In genomic region chr9:84139296-84140100, GRCh38 we compare ENCODE assay signal across 8 cellular contexts.
DNase-seq lines count a peak whose midpoint lies in the region; ATAC-seq and TF ChIP-seq lines count a peak whose summit lies in the region.

No MANE protein-coding gene starts in this region.

- H3K4me1 ChIP-seq in A673 (ENCODE audit: insufficient read depth, low read length, poor library complexity, severe bottlenecking) (no peaks in the 10 kb centered on the region), HAP-1 (peaks cover 19% of the 10 kb centered on the region), stomach (peaks cover 0 to 30% (median 26%) of the 10 kb centered on the region in 4 donors)

- H3K27me3 ChIP-seq in A673 (replicated peaks; ENCODE audit: insufficient read depth, low read depth, low read length, poor library complexity): peaks cover 25% of the 10 kb centered on the region
- no peaks in the 10 kb centered on the region for H3K27me3 ChIP-seq in HAP-1 (ENCODE audit: low read depth)
- H3K27me3 ChIP-seq in stomach: peaks cover 0 to 39% (median 6%) of the 10 kb centered on the region in 3 donors

- intact Hi-C loops in A673 (cut with micrococcal nuclease; ENCODE audit: unreplicated experiment) (no loop called here), stomach (cut with DNase I; ENCODE audit: low total_unique reads) (no loop called here)

- H3K4me3 ChIP-seq in A673 (ENCODE audit: low read depth, low read length, poor library complexity, severe bottlenecking) (no peak overlapping the region), HAP-1 (no peak overlapping the region), fibroblast of villous mesenchyme (ENCODE audit: low read depth, low read length) (no peak overlapping the region), stomach (no peak overlapping the region)

- BruUV-seq in A673 (replicated peaks; lab: Mats Ljungman, UMichigan): no TSS peak

- H3K9me3 ChIP-seq in A673 (ENCODE audit: low read depth, low read length, poor library complexity, severe bottlenecking) (no peaks in the 10 kb centered on the region), HAP-1 (no peaks in the 10 kb centered on the region), stomach (no peaks in the 10 kb centered on the region)

- H3K27ac ChIP-seq in A673 (ENCODE audit: low read depth, low read length, poor library complexity, severe bottlenecking) (no peak overlapping the region), stomach (peak overlapping the region in 3 of 5 donors; percentile 17 to 72 (median 32))

- H3K36me3 ChIP-seq in A673 (ENCODE audit: insufficient read depth, low read length, poor library complexity, severe bottlenecking): no peaks in the 10 kb centered on the region
- no peaks in the 10 kb centered on the region for H3K36me3 ChIP-seq in HAP-1 (replicated peaks)
- H3K36me3 ChIP-seq in stomach: no peaks in the 10 kb centered on the region

- TF ChIP-seq POLR2A in stomach (IDR thresholded peaks at IDR 0.05): no peak

- 19 to 36% (median 25%) methylated on average over 11 of the region's 11 CpGs for WGBS in stomach, 5 donors

- DNase-seq in A673 (ENCODE audit: low spot score): peak; percentile 35
- peak; percentile 80 to 85 for DNase-seq in HAP-1 (ENCODE audit: low spot score in 2 of 2)
- DNase-seq in RPMI8226: peak; percentile 53
- DNase-seq in fibroblast of villous mesenchyme (ENCODE audit: low read depth): peak; percentile 27
- peak; percentile 79 for DNase-seq in stomach
- no peak for DNase-seq in 8988T

- CTCF ChIA-PET in A673 (lab: Charles Lee): no interaction called here

- TF ChIP-seq CTCF in A673 (conservative IDR thresholded peaks at IDR 0.05; ENCODE audit: low read depth, low read length) (no peak), fibroblast of villous mesenchyme (IDR thresholded peaks at IDR 0.05; ENCODE audit: insufficient read depth, low read depth, low read length) (no peak), stomach (IDR thresholded peaks at IDR 0.05) (no peak)

- POLR2A ChIA-PET in A673 (lab: Charles Lee; ENCODE audit: low non-redundant PET): interaction anchor here (0.6 kb wide), 1 partner anchor 128 kb away, joined by 3 read pairs; no protein-coding TSS in a partner anchor

- TF ChIP-seq EP300 in stomach (IDR thresholded peaks at IDR 0.05): no peak

- in situ Hi-C loops in HAP-1 (cut with MboI; ENCODE audit: low sequenced_read_pairs): loop anchor here (25.0 kb wide), 1 partner anchor 98 kb away; no protein-coding TSS in a partner anchor

- ATAC-seq in GM19324 (IDR thresholded peaks at IDR 0.05; ENCODE audit: low FRiP score, unreplicated experiment) (no peak), HG02840 (IDR thresholded peaks at IDR 0.05; ENCODE audit: low FRiP score, unreplicated experiment) (no peak)
